Comparison of ENCODE assay signal across 1 cellular context in genomic region chr20:49846206-49846807, GRCh38.
TF ChIP-seq lines count a peak whose summit lies in the region.

No MANE protein-coding gene starts in this region.

TF ChIP-seq in HepG2, 621 proteins besides CTCF, POLR2A, EP300 and RAD21 (continued from another document):
- TF ChIP-seq CSRNP1 (CRISPR knock-in tag; IDR thresholded peaks at IDR 0.05) (no peak), ZNF143 (CRISPR knock-in tag; IDR thresholded peaks at IDR 0.05) (peak; percentile 47; the same call in 1 of the 2 replicates), LCORL (IDR thresholded peaks at IDR 0.05) (no peak), LCORL (CRISPR knock-in tag; IDR thresholded peaks at IDR 0.05) (peak; percentile 70), ZSCAN31 (CRISPR knock-in tag; IDR thresholded peaks at IDR 0.05; ENCODE audit: low read depth) (no peak), ZNF44 (CRISPR knock-in tag; IDR thresholded peaks at IDR 0.05) (no peak), PBX3 (CRISPR knock-in tag; IDR thresholded peaks at IDR 0.05; ENCODE audit: borderline replicate concordance) (no peak), NRL (CRISPR knock-in tag; IDR thresholded peaks at IDR 0.05; ENCODE audit: borderline replicate concordance) (no peak), KAT8 (CRISPR knock-in tag; IDR thresholded peaks at IDR 0.05) (0 out of 2 replicates have a peak, but pooled peaks have one; percentile 31), FUBP1 (CRISPR knock-in tag; IDR thresholded peaks at IDR 0.05; ENCODE audit: borderline replicate concordance) (no peak), RXRB (CRISPR knock-in tag; IDR thresholded peaks at IDR 0.05; ENCODE audit: borderline replicate concordance) (0 out of 2 replicates have a peak, but pooled peaks have one; percentile 23), ZFP1 (CRISPR knock-in tag; IDR thresholded peaks at IDR 0.05) (peak; percentile 60; the same call in 1 of the 2 replicates), ZBTB2 (CRISPR knock-in tag; IDR thresholded peaks at IDR 0.05; ENCODE audit: low read depth) (no peak), YEATS4 (CRISPR knock-in tag; IDR thresholded peaks at IDR 0.05; ENCODE audit: borderline replicate concordance) (no peak), MEF2D (CRISPR knock-in tag; IDR thresholded peaks at IDR 0.05) (no peak), PTBP1 (IDR thresholded peaks at IDR 0.05; ENCODE audit: low read depth, low read length, poor library complexity, severe bottlenecking) (no peak), SALL2 (CRISPR knock-in tag; IDR thresholded peaks at IDR 0.05) (no peak), ATRX (CRISPR knock-in tag; IDR thresholded peaks at IDR 0.05; ENCODE audit: borderline replicate concordance) (no peak), SRSF4 (IDR thresholded peaks at IDR 0.05; ENCODE audit: low read depth, low read length, poor library complexity, severe bottlenecking) (no peak), ZNF230 (CRISPR knock-in tag; IDR thresholded peaks at IDR 0.05) (peak; percentile 73; the same call in 1 of the 2 replicates), SIN3B (IDR thresholded peaks at IDR 0.05; ENCODE audit: low read length) (no peak), NONO (IDR thresholded peaks at IDR 0.05) (no peak), NONO (CRISPR knock-in tag; conservative IDR thresholded peaks at IDR 0.05) (no peak), ZBTB7A (CRISPR knock-in tag; IDR thresholded peaks at IDR 0.05) (no peak), NCOA5 (CRISPR knock-in tag; IDR thresholded peaks at IDR 0.05) (no peak), GMEB2 (CRISPR knock-in tag; IDR thresholded peaks at IDR 0.05; ENCODE audit: low read depth) (no peak), HDAC1 (CRISPR knock-in tag; IDR thresholded peaks at IDR 0.05) (no peak), NR2F2 (IDR thresholded peaks at IDR 0.05; ENCODE audit: borderline replicate concordance, low read depth) (no peak), NCOA1 (CRISPR knock-in tag; IDR thresholded peaks at IDR 0.05) (no peak), MIXL1 (CRISPR knock-in tag; IDR thresholded peaks at IDR 0.05) (0 out of 2 replicates have a peak, but pooled peaks have one; percentile 23), RARG (CRISPR knock-in tag; IDR thresholded peaks at IDR 0.05; ENCODE audit: low read depth) (no peak), SIX1 (CRISPR knock-in tag; IDR thresholded peaks at IDR 0.05; ENCODE audit: borderline replicate concordance) (peak; percentile 41; the same call in 1 of the 2 replicates), ZBTB20 (CRISPR knock-in tag; IDR thresholded peaks at IDR 0.05; ENCODE audit: borderline replicate concordance, low read depth) (no peak), BCL6 (CRISPR knock-in tag; IDR thresholded peaks at IDR 0.05) (0 out of 2 replicates have a peak, but pooled peaks have one; percentile 14), IRF2 (CRISPR knock-in tag; IDR thresholded peaks at IDR 0.05) (peak; percentile 39; the same call in 1 of the 2 replicates), STAG1 (CRISPR knock-in tag; IDR thresholded peaks at IDR 0.05) (peak; percentile 97), ZNF775 (CRISPR knock-in tag; IDR thresholded peaks at IDR 0.05; ENCODE audit: borderline replicate concordance) (no peak), HMGXB4 (CRISPR knock-in tag; IDR thresholded peaks at IDR 0.05; ENCODE audit: borderline replicate concordance in 1 of 2, low read depth in 1 of 2) (peak in 1 of 2 experiments; percentile 23; a peak in 1 of 4 replicates), GATAD1 (CRISPR knock-in tag; IDR thresholded peaks at IDR 0.05) (0 out of 2 replicates have a peak, but pooled peaks have one; percentile 18), ZBED4 (CRISPR knock-in tag; IDR thresholded peaks at IDR 0.05; ENCODE audit: borderline replicate concordance) (no peak), ZNF124 (CRISPR knock-in tag; IDR thresholded peaks at IDR 0.05) (0 out of 2 replicates have a peak, but pooled peaks have one; percentile 45), THAP11 (CRISPR knock-in tag; IDR thresholded peaks at IDR 0.05) (no peak), SMC3 (IDR thresholded peaks at IDR 0.05; ENCODE audit: low read length) (peak; percentile 92), IKZF1 (IDR thresholded peaks at IDR 0.05) (no peak), KDM5A (IDR thresholded peaks at IDR 0.05; ENCODE audit: borderline replicate concordance, low read length) (no peak), HOMEZ (CRISPR knock-in tag; IDR thresholded peaks at IDR 0.05; ENCODE audit: low read depth) (0 out of 2 replicates have a peak, but pooled peaks have one; percentile 20)
TF ChIP-seq in HepG2: peak in this region for 19.
